11 cellular contexts compared by ENCODE assay signal in genomic region chr3:107068980-107069379, GRCh38.
DNase-seq lines count a peak whose midpoint lies in the region; ATAC-seq, FAIRE-seq and TF ChIP-seq lines count a peak whose summit lies in the region.
"Had no signal": no experiment of that assay in that cellular context is flagged by ENCODE, and none has a peak within 500 bp of the region (broad histone marks: within the 10 kb centered on the region; RNA-seq: fewer than 3 reads in every experiment).

No MANE protein-coding gene starts in this region.

- POLR2A ChIA-PET in HepG2 (lab: Yijun Ruan, JAX) = no interaction called here

- no peak overlapping the region for H2AFZ ChIP-seq in HepG2 (ENCODE audit: low read length)

- H3K27me3 ChIP-seq in HepG2 (ENCODE audit: control insufficient read depth in 1 of 2, insufficient read depth in 2 of 2, low read length in 2 of 2) = no peaks in the 10 kb centered on the region

- TF ChIP-seq POLR2A in HepG2 (IDR thresholded peaks at IDR 0.05; ENCODE audit: insufficient read depth in 1 of 2, low read depth in 2 of 2, low read length in 2 of 2) = no peak

- H3K79me2 ChIP-seq in HepG2 (ENCODE audit: insufficient read depth, low read length) = no peaks in the 10 kb centered on the region

- FAIRE-seq in HepG2 (lab: Jason Lieb, UNC) = no peak

- no peak overlapping the region for H3K4me3 ChIP-seq in astrocyte of the spinal cord (ENCODE audit: low read depth, low read length)
- no peak overlapping the region for H3K4me3 ChIP-seq in HepG2 (replicated peaks in 1 of 3; ENCODE audit: insufficient read depth in 1 of 3, low read depth in 2 of 3, low read length in 3 of 3)

- in situ Hi-C loops in astrocyte of the spinal cord (cut with HindIII; ENCODE audit: low sequenced_read_pairs) (no loop called here), HepG2 (cut with HindIII; ENCODE audit: extremely low pct_ligation_motif_present, low pct_unique_long_range_greater_than_20kb) (no loop called here)

- no peak overlapping the region for H3K4me2 ChIP-seq in HepG2 (ENCODE audit: low read depth, low read length)

- DNase-seq in AG08395 (ENCODE audit: low spot score) (peak; percentile 74), astrocyte of the spinal cord (ENCODE audit: low read depth, low spot score) (peak; percentile 82), memory B cell (ENCODE audit: low spot score in 2 of 2) (no peak), HepG2 (ENCODE audit: low spot score) (no peak), LoVo (ENCODE audit: low spot score) (no peak)
- DNase-seq in NK-92 treated with Interleukin-12 subunit alpha and Interleukin-12 subunit beta, amount 100 ng/mL, for 24 hours (lab: John Stamatoyannopoulos, UW) = no peak
- DNase-seq: activated CD4-positive, CD25-positive, alpha-beta regulatory T cell treated with anti-CD3 and anti-CD28 coated beads, Interleukin-2, amount 50 U/mL, for 72 hours; activated naive CD8-positive, alpha-beta T cell treated with anti-CD3 and anti-CD28 coated beads, Interleukin-2, amount 10 ng/mL, durations not matched to agents 7 days and 5 days; foreskin melanocyte had no signal

- H3K4me1 ChIP-seq in HepG2 (ENCODE audit: insufficient read depth, low read length) = no peaks in the 10 kb centered on the region

- ATAC-seq in HG02852 (IDR thresholded peaks at IDR 0.05; ENCODE audit: unreplicated experiment) = peak; percentile 44
- no peak for ATAC-seq in memory B cell (ENCODE audit: low read depth)
- no peak for ATAC-seq in GM18519 (IDR thresholded peaks at IDR 0.05; ENCODE audit: low FRiP score, unreplicated experiment)
- ATAC-seq in HepG2 = no peak

- intact Hi-C loops in HepG2 (cut with micrococcal nuclease; ENCODE audit: unreplicated experiment) = no loop called here

- 3% methylated on average over 4 of the region's 4 CpGs for WGBS in HepG2 (ENCODE audit: low lambda C conversion rate)

- no peak for TF ChIP-seq CTCF in astrocyte of the spinal cord (IDR thresholded peaks at IDR 0.05; ENCODE audit: low read depth, low read length)
- no peak for TF ChIP-seq CTCF in HepG2 (CRISPR knock-in tag; IDR thresholded peaks at IDR 0.05)

- H3K36me3 ChIP-seq in HepG2 (replicated peaks in 1 of 2; ENCODE audit: control insufficient read depth in 1 of 2, insufficient read depth in 2 of 2, low read length in 2 of 2) = no peaks in the 10 kb centered on the region

- peak overlapping the region; percentile 28 for H3K27ac Mint-ChIP-seq in memory B cell
- H3K27ac Mint-ChIP-seq: activated naive CD8-positive, alpha-beta T cell treated with anti-CD3 and anti-CD28 coated beads, Interleukin-2, amount 10 ng/mL, durations not matched to agents 7 days and 5 days had no signal

- no peaks in the 10 kb centered on the region for H3K36me3 Mint-ChIP-seq in memory B cell
- H3K36me3 Mint-ChIP-seq: activated naive CD8-positive, alpha-beta T cell treated with anti-CD3 and anti-CD28 coated beads, Interleukin-2, amount 10 ng/mL, durations not matched to agents 7 days and 5 days had no signal

- H3K4me3 Mint-ChIP-seq in memory B cell = no peak overlapping the region
- H3K4me3 Mint-ChIP-seq: activated naive CD8-positive, alpha-beta T cell treated with anti-CD3 and anti-CD28 coated beads, Interleukin-2, amount 10 ng/mL, durations not matched to agents 7 days and 5 days had no signal

- H4K20me1 ChIP-seq in HepG2 (ENCODE audit: insufficient read depth, low read length) = no peaks in the 10 kb centered on the region

- TF ChIP-seq RAD21 in HepG2 (CRISPR knock-in tag; IDR thresholded peaks at IDR 0.05) = no peak

- H3K9ac ChIP-seq in HepG2 (ENCODE audit: insufficient read depth, low read depth, low read length) = no peak overlapping the region

- CTCF ChIA-PET in HepG2 (lab: Yijun Ruan, JAX; ENCODE audit: low intra/inter-chr PET ratio, low total read pairs) = no interaction called here

- no peaks in the 10 kb centered on the region for H3K9me3 ChIP-seq in HepG2 (ENCODE audit: low read length)

- H3K9me3 Mint-ChIP-seq in memory B cell = no peaks in the 10 kb centered on the region
- H3K9me3 Mint-ChIP-seq: activated naive CD8-positive, alpha-beta T cell treated with anti-CD3 and anti-CD28 coated beads, Interleukin-2, amount 10 ng/mL, durations not matched to agents 7 days and 5 days had no signal

- peaks cover 3% of the 10 kb centered on the region for H3K4me1 Mint-ChIP-seq in memory B cell

- no TSS peak for BruUV-seq in HepG2 (replicated peaks; lab: Mats Ljungman, UMichigan)

- peaks cover 6% of the 10 kb centered on the region for H3K27me3 Mint-ChIP-seq in memory B cell

- no peak for TF ChIP-seq EP300 in HepG2 (IDR thresholded peaks at IDR 0.05; ENCODE audit: low read depth in 2 of 2, low read length in 2 of 2)
- no peak for TF ChIP-seq EP300 in HepG2 (CRISPR knock-in tag; IDR thresholded peaks at IDR 0.05; ENCODE audit: borderline replicate concordance)

- H3K27ac ChIP-seq in HepG2 (ENCODE audit: extremely low read length, insufficient read depth, low read length) = no peak overlapping the region

TF ChIP-seq in HepG2, 621 proteins besides CTCF, POLR2A, EP300 and RAD21:
- no peak for TF ChIP-seq ZNF569 (CRISPR knock-in tag; IDR thresholded peaks at IDR 0.05; ENCODE audit: borderline replicate concordance)
- no peak for TF ChIP-seq ZNF816 (CRISPR knock-in tag; IDR thresholded peaks at IDR 0.05; ENCODE audit: borderline replicate concordance)
- TF ChIP-seq IRF2 (CRISPR knock-in tag; IDR thresholded peaks at IDR 0.05) = no peak

Comparison
In these comparisons a context has a peak if more than half of its experiments do, and no peak if none do; other contexts are left out.
1. DNase-seq: peak in AG08395 (single experiment) and astrocyte of the spinal cord (single experiment); none in memory B cell (0 of 2), HepG2 (single experiment), NK-92 treated with Interleukin-12 subunit alpha and Interleukin-12 subunit beta, amount 100 ng/mL, for 24 hours (single experiment) and LoVo (single experiment).